In genomic region chr20:13819885-13820645, GRCh38 we compare ENCODE assay signal across 8 cellular contexts. TPM values are rescaled to one million over a fixed set of nuclear protein-coding genes. Genes with fewer than 3 reads are reported as not detected.
DNase-seq lines count a peak whose midpoint lies in the region; ATAC-seq and TF ChIP-seq lines count a peak whose summit lies in the region.

No MANE protein-coding gene starts in this region.

- H3K9me3 Mint-ChIP-seq in nephron: no peaks in the 10 kb centered on the region

- H3K4me1 Mint-ChIP-seq in nephron: no peaks in the 10 kb centered on the region

- no peaks in the 10 kb centered on the region for H3K9me3 ChIP-seq in SU-DHL-6 (ENCODE audit: insufficient read depth, low read length)

- no peaks in the 10 kb centered on the region for H3K27me3 Mint-ChIP-seq in nephron (ENCODE audit: low read depth)

- H2AFZ ChIP-seq in SU-DHL-6 (ENCODE audit: low read depth, low read length, severe bottlenecking): no peak overlapping the region

- H3K27ac Mint-ChIP-seq in nephron: no peak overlapping the region

- H3K9me2 ChIP-seq in SU-DHL-6 (replicated peaks; ENCODE audit: insufficient read depth, low read length): no peaks in the 10 kb centered on the region

- no peak overlapping the region for H3K9ac ChIP-seq in SU-DHL-6 (ENCODE audit: low read length)

- ATAC-seq in GM18520 (IDR thresholded peaks at IDR 0.05; ENCODE audit: unreplicated experiment): peak; percentile 62
- peak; percentile 77 for ATAC-seq in HG02938 (IDR thresholded peaks at IDR 0.05; ENCODE audit: unreplicated experiment)

- DNase-seq in CD1c-positive myeloid dendritic cell (ENCODE audit: extremely low spot score) (peak; percentile 61), NCI-H1417 treated with DMSO at 0.1 percent for 48 hours (lab: John Stamatoyannopoulos, UW) (peak; percentile 12), epithelial cell of proximal tubule (ENCODE audit: low read depth) (peak; percentile 39)
- no peak for DNase-seq in activated CD4-positive, CD25-positive, alpha-beta regulatory T cell (lab: John Stamatoyannopoulos, UW)

- H3K27me3 ChIP-seq in SU-DHL-6 (ENCODE audit: low read length): no peaks in the 10 kb centered on the region

- no peaks in the 10 kb centered on the region for H3K79me2 ChIP-seq in SU-DHL-6 (ENCODE audit: insufficient read depth, low read length)

- H3F3A ChIP-seq in SU-DHL-6 (ENCODE audit: insufficient read depth): no peaks in the 10 kb centered on the region

- H3K36me3 ChIP-seq in SU-DHL-6 (ENCODE audit: low read length): peaks cover 9% of the 10 kb centered on the region; the same call in 1 of the 2 replicates

- H3K4me3 ChIP-seq in SU-DHL-6 (ENCODE audit: insufficient read depth, low read length, poor library complexity, severe bottlenecking) (no peak overlapping the region), epithelial cell of proximal tubule (ENCODE audit: low read depth, low read length) (no peak overlapping the region)

- peaks cover 27% of the 10 kb centered on the region for H3K36me3 Mint-ChIP-seq in nephron (ENCODE audit: low read depth)

- H3K4me3 Mint-ChIP-seq in nephron: no peak overlapping the region

- H4K20me1 ChIP-seq in SU-DHL-6 (ENCODE audit: low read depth, low read length): no peaks in the 10 kb centered on the region

- H3K4me2 ChIP-seq in SU-DHL-6 (ENCODE audit: low read depth, low read length, poor library complexity, severe bottlenecking): no peak overlapping the region

- H3K27ac ChIP-seq in SU-DHL-6 (ENCODE audit: low read depth, low read length): no peak overlapping the region

- TF ChIP-seq CTCF in SU-DHL-6 (IDR thresholded peaks at IDR 0.05; ENCODE audit: insufficient read depth, low read length, poor library complexity, severe bottlenecking): peak; percentile 39
- TF ChIP-seq CTCF in epithelial cell of proximal tubule (conservative IDR thresholded peaks at IDR 0.05; ENCODE audit: low read depth, low read length): peak; percentile 61
- peak; percentile 55 to 69 (median 65) for TF ChIP-seq CTCF in nephron (IDR thresholded peaks at IDR 0.05; ENCODE audit: unreplicated experiment in 3 of 3)

RNA-seq across cellular contexts. Expression of gene NDUFAF5, which starts 35.2 kb away (rescaled TPM):
- total RNA-seq in epithelial cell of proximal tubule: 21.4 and 23.8 TPM in 2 replicates

RNA-seq across cellular contexts. Expression of gene ESF1, which starts 35.3 kb away (rescaled TPM):
- total RNA-seq in epithelial cell of proximal tubule: 11.6 and 13.4 TPM in 2 replicates

Comparison
In these comparisons a context has a peak if more than half of its experiments do, and no peak if none do; other contexts are left out.
1. DNase-seq: peak in CD1c-positive myeloid dendritic cell (single experiment), NCI-H1417 treated with DMSO at 0.1 percent for 48 hours (single experiment) and epithelial cell of proximal tubule (single experiment); none in activated CD4-positive, CD25-positive, alpha-beta regulatory T cell (0 of 4).
2. Peak in every context shown above with its lines, with median percentiles within 50 percentile points of each other: CTCF ChIP-seq.